1 cellular context compared by ENCODE assay signal in genomic region chr7:135160858-135161653, GRCh38.
TF ChIP-seq lines count a peak whose summit lies in the region.

No MANE protein-coding gene starts in this region.

TF ChIP-seq in GM12878, 131 proteins besides CTCF, POLR2A, EP300 and RAD21 (continued from another document):
- no peak for TF ChIP-seq ZNF622 (IDR thresholded peaks at IDR 0.05)
- no peak for TF ChIP-seq LARP7 (IDR thresholded peaks at IDR 0.05)
- peak in 1 of 2 experiments; percentile 13; a peak in 1 of 4 replicates for TF ChIP-seq BHLHE40 (IDR thresholded peaks at IDR 0.05; ENCODE audit: borderline replicate concordance in 1 of 2, low read depth in 2 of 2, low read length in 1 of 2)
- TF ChIP-seq TCF3 (IDR thresholded peaks at IDR 0.05; ENCODE audit: borderline replicate concordance, insufficient read depth, low read depth, low read length): no peak
- no peak for TF ChIP-seq TAF1 (IDR thresholded peaks at IDR 0.05; ENCODE audit: borderline replicate concordance, low read depth, low read length)
- TF ChIP-seq CREM (IDR thresholded peaks at IDR 0.05; ENCODE audit: low read depth): no peak
- TF ChIP-seq RFX5 (IDR thresholded peaks at IDR 0.05; ENCODE audit: low read depth, low read length): no peak
- no peak for TF ChIP-seq ATF3 (IDR thresholded peaks at IDR 0.05; ENCODE audit: borderline replicate concordance, extremely low read depth, low read depth, low read length)
- no peak for TF ChIP-seq STAT1 (conservative IDR thresholded peaks at IDR 0.05)
- peak; percentile 47; the same call in 1 of the 2 replicates for TF ChIP-seq PML (IDR thresholded peaks at IDR 0.05; ENCODE audit: low read length)
- TF ChIP-seq CHD4 (IDR thresholded peaks at IDR 0.05): no peak
- 0 out of 2 replicates have a peak, but pooled peaks have one; percentile 11 for TF ChIP-seq NR2F1 (conservative IDR thresholded peaks at IDR 0.05)
- TF ChIP-seq ZZZ3 (IDR thresholded peaks at IDR 0.05; ENCODE audit: control insufficient read depth, insufficient read length, low read depth): no peak
- peak; percentile 50; the same call in 1 of the 2 replicates for TF ChIP-seq REST (IDR thresholded peaks at IDR 0.05; ENCODE audit: low read depth, low read length)
- peak; percentile 94 for TF ChIP-seq SPI1 (IDR thresholded peaks at IDR 0.05; ENCODE audit: borderline replicate concordance, insufficient read depth, low read depth, low read length)
- no peak for TF ChIP-seq RELA (IDR thresholded peaks at IDR 0.05; ENCODE audit: borderline replicate concordance, partially characterized antibody)
- no peak for TF ChIP-seq ZSCAN29 (IDR thresholded peaks at IDR 0.05)
- no peak for TF ChIP-seq PKNOX1 (IDR thresholded peaks at IDR 0.05)
- TF ChIP-seq EED (IDR thresholded peaks at IDR 0.05; ENCODE audit: low read depth): no peak
- no peak for TF ChIP-seq ATF2 (IDR thresholded peaks at IDR 0.05; ENCODE audit: low read length)
- TF ChIP-seq CBX3 (IDR thresholded peaks at IDR 0.05; ENCODE audit: borderline replicate concordance, low read depth): no peak
- TF ChIP-seq ZNF687 (IDR thresholded peaks at IDR 0.05): peak; percentile 64
- TF ChIP-seq ZNF217 (IDR thresholded peaks at IDR 0.05): no peak
- no peak for TF ChIP-seq KLF5 (IDR thresholded peaks at IDR 0.05; ENCODE audit: partially characterized antibody)
- TF ChIP-seq HDAC6 (IDR thresholded peaks at IDR 0.05; ENCODE audit: unreplicated experiment): no peak
